ENCODE assay signal across 8 cellular contexts in the genomic region with DNA sequence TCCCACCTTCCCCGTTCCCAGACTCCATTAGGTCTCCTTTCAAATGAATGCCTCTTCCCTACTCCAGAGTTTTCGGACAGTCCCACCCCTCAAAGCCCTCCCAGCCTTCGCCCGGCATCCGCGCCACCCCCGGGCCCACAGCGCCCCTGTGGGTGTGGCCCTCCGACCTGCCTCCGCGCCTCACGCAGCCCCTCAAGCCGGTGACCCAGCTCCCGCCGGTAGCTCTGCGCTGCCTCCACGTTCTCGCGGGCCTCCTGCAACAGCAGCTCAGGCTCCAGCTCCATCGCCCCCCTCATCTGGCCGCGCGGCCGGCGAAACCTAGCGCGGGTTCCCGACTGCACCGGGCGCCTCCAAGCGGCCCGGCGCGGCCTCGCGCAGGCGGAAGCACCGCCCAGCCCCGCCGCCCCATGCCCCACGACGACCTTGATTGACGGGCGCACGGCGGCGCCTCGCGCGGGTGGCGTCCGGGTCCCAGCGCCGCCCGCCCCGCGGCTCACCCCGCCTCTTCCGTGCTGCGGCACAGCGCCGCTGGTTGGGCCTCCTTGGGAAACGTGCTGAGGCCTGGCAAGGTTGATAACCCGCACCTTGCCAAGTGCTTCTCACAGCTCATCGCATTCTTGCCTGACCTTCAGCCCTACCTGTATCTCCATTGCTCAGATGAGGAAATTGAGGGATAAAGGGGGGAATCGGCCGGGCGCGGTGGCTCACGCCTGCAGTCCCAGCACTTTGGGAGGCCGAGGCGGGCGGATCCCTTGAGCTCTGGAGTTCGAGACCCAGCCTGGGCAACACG. TPM values are rescaled to one million over a fixed set of nuclear protein-coding genes. Genes with fewer than 3 reads are reported as not detected.
DNase-seq lines count a peak whose midpoint lies in the region; ATAC-seq and TF ChIP-seq lines count a peak whose summit lies in the region.

A gene with protein sequence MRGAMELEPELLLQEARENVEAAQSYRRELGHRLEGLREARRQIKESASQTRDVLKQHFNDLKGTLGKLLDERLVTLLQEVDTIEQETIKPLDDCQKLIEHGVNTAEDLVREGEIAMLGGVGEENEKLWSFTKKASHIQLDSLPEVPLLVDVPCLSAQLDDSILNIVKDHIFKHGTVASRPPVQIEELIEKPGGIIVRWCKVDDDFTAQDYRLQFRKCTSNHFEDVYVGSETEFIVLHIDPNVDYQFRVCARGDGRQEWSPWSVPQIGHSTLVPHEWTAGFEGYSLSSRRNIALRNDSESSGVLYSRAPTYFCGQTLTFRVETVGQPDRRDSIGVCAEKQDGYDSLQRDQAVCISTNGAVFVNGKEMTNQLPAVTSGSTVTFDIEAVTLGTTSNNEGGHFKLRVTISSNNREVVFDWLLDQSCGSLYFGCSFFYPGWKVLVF (minus strand): TSS at position 337 of the 790 bp plus-strand sequence. CDS start 41 bp downstream, at position 296.

- POLR2A ChIA-PET in GM10248 (lab: Yijun Ruan, JAX) (no interaction called here), SK-N-SH (lab: Yijun Ruan, JAX) (no interaction called here)

- H3K27ac ChIP-seq in SK-N-SH (ENCODE audit: low read depth in 2 of 2, low read length in 1 of 2) (peak within 1 kb of the TSS; percentile 75 to 80), temporal lobe (ENCODE audit: low read depth, low read length) (peak within 1 kb of the TSS; percentile 61)

- H3K4me3 ChIP-seq in SK-N-SH (ENCODE audit: low read depth in 2 of 2, low read length in 1 of 2): peak within 1 kb of the TSS; percentile 65 to 95

- H3K9me3 ChIP-seq in SK-N-SH: no peaks in the 10 kb centered on the region

- 14% methylated on average over 50 of the region's 75 CpGs for WGBS in SK-N-SH (ENCODE audit: low lambda C conversion rate)

- peak; percentile 97 for DNase-seq in GM10248 (ENCODE audit: extremely low spot score)
- peak; percentile 81 for DNase-seq in NCI-H1048 (lab: John Stamatoyannopoulos, UW)
- DNase-seq in SK-N-SH: peak; percentile 99
- peak; percentile 92 for DNase-seq in activated naive CD4-positive, alpha-beta T cell treated with anti-CD3 and anti-CD28 coated beads, Interleukin-2, amount 50 U/mL, for 16 hours
- DNase-seq in glomerular endothelial cell (ENCODE audit: extremely low read depth, low read depth, low spot score): no peak
- DNase-seq in omental fat pad (ENCODE audit: low spot score): peak; percentile 27

- peaks cover 19% of the 10 kb centered on the region for H3F3A ChIP-seq in SK-N-SH (replicated peaks; ENCODE audit: insufficient read depth)

- peak; percentile 86 for ATAC-seq in HG02571 (IDR thresholded peaks at IDR 0.05; ENCODE audit: unreplicated experiment)
- ATAC-seq in omental fat pad (ENCODE audit: low FRiP score): peak; percentile 97

- TF ChIP-seq CTCF in GM10248 (IDR thresholded peaks at IDR 0.05; ENCODE audit: control extremely low read depth, extremely low read depth, low read depth, missing control alignments) (peak; percentile 36), SK-N-SH (IDR thresholded peaks at IDR 0.05) (peak; percentile 61), omental fat pad (IDR thresholded peaks at IDR 0.05) (peak in 1 of 3 donors; percentile 33)

- H4K20me1 ChIP-seq in SK-N-SH (ENCODE audit: insufficient read depth): no peaks in the 10 kb centered on the region

- peaks cover 49% of the 10 kb centered on the region for H3K79me2 ChIP-seq in SK-N-SH (ENCODE audit: insufficient read depth)

- no peaks in the 10 kb centered on the region for H3K36me3 ChIP-seq in SK-N-SH (replicated peaks in 1 of 2; ENCODE audit: control insufficient read depth in 1 of 2, insufficient read depth in 2 of 2, low read length in 1 of 2)

- H2AFZ ChIP-seq in SK-N-SH (ENCODE audit: low read depth): peak within 1 kb of the TSS; percentile 99

- no peaks in the 10 kb centered on the region for H3K27me3 ChIP-seq in SK-N-SH (ENCODE audit: insufficient read depth)

- no peak; a peak in 1 of 4 replicates for TF ChIP-seq EP300 in SK-N-SH (IDR thresholded peaks at IDR 0.05; ENCODE audit: borderline replicate concordance in 1 of 2, low read depth in 1 of 2, low read length in 1 of 2)

- peak; percentile 35; the same call in 1 of the 2 replicates for TF ChIP-seq RAD21 in SK-N-SH (IDR thresholded peaks at IDR 0.05; ENCODE audit: low read length)

- H3K9ac ChIP-seq in SK-N-SH: peak within 1 kb of the TSS; percentile 90

- H3K4me2 ChIP-seq in SK-N-SH: peak within 1 kb of the TSS; percentile 85

- H3K4me1 ChIP-seq in SK-N-SH (ENCODE audit: control insufficient read depth in 1 of 2, insufficient read depth in 2 of 2, low read depth in 1 of 2, low read length in 1 of 2): peaks cover 0 to 9% of the 10 kb centered on the region in 2 experiments; a peak in 2 of 4 replicates

- no peaks in the 10 kb centered on the region for H3K9me2 ChIP-seq in SK-N-SH

- CTCF ChIA-PET in GM10248 (lab: Yijun Ruan, JAX) (interaction anchor here (0.6 to 4.9 kb wide), 24 partner anchors 8 to 721 kb away, joined by 3 to 55 read pairs (median 5); a partner anchor contains a TSS), SK-N-SH (lab: Yijun Ruan, JAX) (interaction anchor here (1.1 to 1.9 kb wide), 4 partner anchors 15 to 115 kb away, joined by 3 to 6 read pairs (median 4); no protein-coding TSS in a partner anchor)

TF ChIP-seq in SK-N-SH, 30 proteins besides CTCF, POLR2A, EP300 and RAD21:
- TF ChIP-seq TCF12 (IDR thresholded peaks at IDR 0.05) (no peak), RCOR1 (IDR thresholded peaks at IDR 0.05; ENCODE audit: low read length) (no peak), TAF1 (IDR thresholded peaks at IDR 0.05; ENCODE audit: borderline replicate concordance, low read depth, low read length) (peak; percentile 57; the same call in 1 of the 2 replicates), FOXM1 (IDR thresholded peaks at IDR 0.05; ENCODE audit: low read depth) (no peak), NRF1 (IDR thresholded peaks at IDR 0.05; ENCODE audit: low read depth, low read length) (peak; percentile 50), MXI1 (IDR thresholded peaks at IDR 0.05; ENCODE audit: low read depth, low read length) (peak; percentile 82; the same call in 1 of the 2 replicates), POLR2AphosphoS5 (IDR thresholded peaks at IDR 0.05; ENCODE audit: low read depth, low read length) (peak; percentile 82), GABPA (IDR thresholded peaks at IDR 0.05; ENCODE audit: low read depth) (peak; percentile 64; the same call in 1 of the 2 replicates), SIN3A (IDR thresholded peaks at IDR 0.05; ENCODE audit: borderline replicate concordance, low read depth, low read length) (peak; percentile 72; the same call in 1 of the 2 replicates)
- TF ChIP-seq, protein P1, sequence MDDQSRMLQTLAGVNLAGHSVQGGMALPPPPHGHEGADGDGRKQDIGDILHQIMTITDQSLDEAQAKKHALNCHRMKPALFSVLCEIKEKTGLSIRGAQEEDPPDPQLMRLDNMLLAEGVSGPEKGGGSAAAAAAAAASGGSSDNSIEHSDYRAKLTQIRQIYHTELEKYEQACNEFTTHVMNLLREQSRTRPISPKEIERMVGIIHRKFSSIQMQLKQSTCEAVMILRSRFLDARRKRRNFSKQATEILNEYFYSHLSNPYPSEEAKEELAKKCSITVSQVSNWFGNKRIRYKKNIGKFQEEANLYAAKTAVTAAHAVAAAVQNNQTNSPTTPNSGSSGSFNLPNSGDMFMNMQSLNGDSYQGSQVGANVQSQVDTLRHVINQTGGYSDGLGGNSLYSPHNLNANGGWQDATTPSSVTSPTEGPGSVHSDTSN (IDR thresholded peaks at IDR 0.05): peak; percentile 98
- TF ChIP-seq, protein P2, sequence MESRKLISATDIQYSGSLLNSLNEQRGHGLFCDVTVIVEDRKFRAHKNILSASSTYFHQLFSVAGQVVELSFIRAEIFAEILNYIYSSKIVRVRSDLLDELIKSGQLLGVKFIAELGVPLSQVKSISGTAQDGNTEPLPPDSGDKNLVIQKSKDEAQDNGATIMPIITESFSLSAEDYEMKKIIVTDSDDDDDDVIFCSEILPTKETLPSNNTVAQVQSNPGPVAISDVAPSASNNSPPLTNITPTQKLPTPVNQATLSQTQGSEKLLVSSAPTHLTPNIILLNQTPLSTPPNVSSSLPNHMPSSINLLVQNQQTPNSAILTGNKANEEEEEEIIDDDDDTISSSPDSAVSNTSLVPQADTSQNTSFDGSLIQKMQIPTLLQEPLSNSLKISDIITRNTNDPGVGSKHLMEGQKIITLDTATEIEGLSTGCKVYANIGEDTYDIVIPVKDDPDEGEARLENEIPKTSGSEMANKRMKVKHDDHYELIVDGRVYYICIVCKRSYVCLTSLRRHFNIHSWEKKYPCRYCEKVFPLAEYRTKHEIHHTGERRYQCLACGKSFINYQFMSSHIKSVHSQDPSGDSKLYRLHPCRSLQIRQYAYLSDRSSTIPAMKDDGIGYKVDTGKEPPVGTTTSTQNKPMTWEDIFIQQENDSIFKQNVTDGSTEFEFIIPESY (IDR thresholded peaks at IDR 0.05; ENCODE audit: borderline replicate concordance, low read depth): 0 out of 2 replicates have a peak, but pooled peaks have one; percentile 36
- TF ChIP-seq, protein P3, sequence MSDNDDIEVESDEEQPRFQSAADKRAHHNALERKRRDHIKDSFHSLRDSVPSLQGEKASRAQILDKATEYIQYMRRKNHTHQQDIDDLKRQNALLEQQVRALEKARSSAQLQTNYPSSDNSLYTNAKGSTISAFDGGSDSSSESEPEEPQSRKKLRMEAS (IDR thresholded peaks at IDR 0.05; ENCODE audit: low read depth): peak; percentile 90

RNA-seq across cellular contexts. Expression of the gene that starts here (rescaled TPM):
- 10.9 and 13.9 TPM in 2 replicates for polyA plus RNA-seq in SK-N-SH (2012; rRNA removed)
- polyA plus RNA-seq in SK-N-SH (2012; cell fraction: cytosol; rRNA removed): 15.6 and 16.6 TPM in 2 replicates
- polyA plus RNA-seq in SK-N-SH (2012; cell fraction: nucleus; rRNA removed): 5.2 and 9.1 TPM in 2 replicates
- total RNA-seq in glomerular endothelial cell (8.7 and 13.4 TPM in 2 replicates), omental fat pad (10 to 100 TPM; 11.4 to 22.7 (median 17.1) TPM), temporal lobe (10.1 TPM)
